Comparison of ENCODE assay signal across 22 cellular contexts in the genomic region with DNA sequence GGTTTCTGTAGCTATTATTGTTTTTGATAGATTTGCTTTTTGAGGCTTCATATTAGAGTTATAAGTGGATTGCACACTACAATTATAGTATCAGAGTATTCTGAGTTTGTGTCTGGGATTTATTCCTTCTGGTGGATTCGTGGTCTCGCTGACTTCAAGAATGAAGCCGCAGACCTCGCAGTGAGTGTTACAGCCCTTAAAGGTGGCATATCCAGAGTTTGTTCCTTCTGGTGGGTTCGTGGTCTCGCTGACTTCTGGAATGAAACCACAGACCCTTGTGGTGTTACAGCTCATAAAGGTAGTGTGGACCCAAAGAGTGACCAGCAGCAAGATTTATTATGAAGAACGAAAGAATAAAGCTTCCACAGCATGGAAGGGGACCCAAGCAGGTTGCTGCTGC. TPM values are rescaled to one million over a fixed set of nuclear protein-coding genes. Genes with fewer than 3 reads are reported as not detected.
DNase-seq lines count a peak whose midpoint lies in the region; ATAC-seq, FAIRE-seq and TF ChIP-seq lines count a peak whose summit lies in the region.
"Had no signal": no experiment of that assay in that cellular context is flagged by ENCODE, and none has a peak within 500 bp of the region (broad histone marks: within the 10 kb centered on the region; RNA-seq: fewer than 3 reads in every experiment).

No MANE protein-coding gene starts in this region.

- H3K27ac Mint-ChIP-seq in activated naive CD4-positive, alpha-beta T cell treated with anti-CD3 and anti-CD28 coated beads, Interleukin-2, amount 50 U/mL, for 24 hours, result peak overlapping the region; percentile 8
- no peak overlapping the region for H3K27ac Mint-ChIP-seq in activated naive CD4-positive, alpha-beta T cell treated with anti-CD3 and anti-CD28 coated beads for 36 hours
- H3K27ac Mint-ChIP-seq: HFFc6 had no signal

- TF ChIP-seq POLR2A in endothelial cell of umbilical vein (IDR thresholded peaks at IDR 0.05; ENCODE audit: low read depth, low read length), result no peak

- H3K36me3 Mint-ChIP-seq in activated naive CD4-positive, alpha-beta T cell treated with anti-CD3 and anti-CD28 coated beads, Interleukin-2, amount 50 U/mL, for 24 hours, result no peaks in the 10 kb centered on the region
- H3K36me3 Mint-ChIP-seq in activated naive CD4-positive, alpha-beta T cell treated with anti-CD3 and anti-CD28 coated beads for 36 hours (ENCODE audit: low read depth), result no peaks in the 10 kb centered on the region
- H3K36me3 Mint-ChIP-seq: CD8-positive, alpha-beta T cell; IgD-negative memory B cell had no signal

- no peak overlapping the region for H3K4me3 ChIP-seq in endothelial cell of umbilical vein (replicated peaks in 1 of 3; ENCODE audit: insufficient read depth in 1 of 3, low read depth in 1 of 3, low read length in 3 of 3)

- intact Hi-C loops in activated naive CD4-positive, alpha-beta T cell treated with anti-CD3 and anti-CD28 coated beads for 36 hours (cut with micrococcal nuclease), result loop anchor here (5.0 kb wide), 1 partner anchor 54 kb away; no protein-coding TSS in a partner anchor
- intact Hi-C loops in endothelial cell of umbilical vein (cut with micrococcal nuclease), result no loop called here

- H3K36me3 ChIP-seq in endothelial cell of umbilical vein (ENCODE audit: control insufficient read depth in 2 of 2, extremely low read depth in 1 of 2, insufficient read depth in 2 of 2, low read length in 2 of 2), result no peaks in the 10 kb centered on the region

- no peak for ATAC-seq in HG02678 (IDR thresholded peaks at IDR 0.05; ENCODE audit: unreplicated experiment)
- no peak for ATAC-seq in GM21825 (IDR thresholded peaks at IDR 0.05; ENCODE audit: unreplicated experiment)
- ATAC-seq in GM21381 (IDR thresholded peaks at IDR 0.05; ENCODE audit: unreplicated experiment), result no peak
- ATAC-seq: CD8-positive, alpha-beta T cell had no signal

- no peaks in the 10 kb centered on the region for H3K27me3 ChIP-seq in endothelial cell of umbilical vein (ENCODE audit: control insufficient read depth in 2 of 2, insufficient read depth in 2 of 2, low read length in 2 of 2)

- no peaks in the 10 kb centered on the region for H4K20me1 ChIP-seq in endothelial cell of umbilical vein (replicated peaks; ENCODE audit: control insufficient read depth, extremely low read depth, insufficient read depth, low read length)

- no peak overlapping the region for H3K27ac ChIP-seq in endothelial cell of umbilical vein (ENCODE audit: insufficient read depth, low read depth, low read length)
- H3K27ac ChIP-seq: 22Rv1 had no signal

- H3K4me1 Mint-ChIP-seq in activated naive CD4-positive, alpha-beta T cell treated with anti-CD3 and anti-CD28 coated beads, Interleukin-2, amount 50 U/mL, for 24 hours, result peaks cover 65% of the 10 kb centered on the region
- peaks cover 48% of the 10 kb centered on the region for H3K4me1 Mint-ChIP-seq in activated naive CD4-positive, alpha-beta T cell treated with anti-CD3 and anti-CD28 coated beads for 36 hours (ENCODE audit: low read depth)

- H3K4me1 ChIP-seq in endothelial cell of umbilical vein (ENCODE audit: control insufficient read depth, extremely low read depth, insufficient read depth, low read length), result no peaks in the 10 kb centered on the region

- POLR2A ChIA-PET in endothelial cell of umbilical vein (lab: Charles Lee), result no interaction called here

- no peak overlapping the region for H3K4me3 Mint-ChIP-seq in activated naive CD4-positive, alpha-beta T cell treated with anti-CD3 and anti-CD28 coated beads, Interleukin-2, amount 50 U/mL, for 24 hours
- no peak overlapping the region for H3K4me3 Mint-ChIP-seq in activated naive CD4-positive, alpha-beta T cell treated with anti-CD3 and anti-CD28 coated beads for 36 hours
- H3K4me3 Mint-ChIP-seq: CD8-positive, alpha-beta T cell; HFFc6; IgD-negative memory B cell had no signal

- dilution Hi-C loops in endothelial cell of umbilical vein (cut with MboI; ENCODE audit: extremely low pct_ligation_motif_present, low sequenced_read_pairs), result no loop called here

- no TSS peak for BruUV-seq in endothelial cell of umbilical vein (replicated peaks; lab: Mats Ljungman, UMichigan)

- no peaks in the 10 kb centered on the region for H3K79me2 ChIP-seq in endothelial cell of umbilical vein (ENCODE audit: control insufficient read depth, insufficient read depth, low read length)

- H3K9ac ChIP-seq in endothelial cell of umbilical vein (replicated peaks; ENCODE audit: extremely low read depth, insufficient read depth, low read length), result no peak overlapping the region

- H2AFZ ChIP-seq in endothelial cell of umbilical vein (ENCODE audit: low read depth, low read length), result no peak overlapping the region

- peak; percentile 35 for FAIRE-seq in endothelial cell of umbilical vein (lab: Jason Lieb, UNC)
- FAIRE-seq: D721Med, GM19239 had no signal

- no peaks in the 10 kb centered on the region for H3K9me3 Mint-ChIP-seq in activated naive CD4-positive, alpha-beta T cell treated with anti-CD3 and anti-CD28 coated beads, Interleukin-2, amount 50 U/mL, for 24 hours
- peaks cover 11% of the 10 kb centered on the region for H3K9me3 Mint-ChIP-seq in activated naive CD4-positive, alpha-beta T cell treated with anti-CD3 and anti-CD28 coated beads for 36 hours
- H3K9me3 Mint-ChIP-seq: IgD-negative memory B cell had no signal

- H3K4me2 ChIP-seq in endothelial cell of umbilical vein (ENCODE audit: insufficient read depth, low read length), result no peak overlapping the region

- no peak for TF ChIP-seq CTCF in endothelial cell of umbilical vein (IDR thresholded peaks at IDR 0.05; ENCODE audit: extremely low read depth in 1 of 2, insufficient read depth in 1 of 2, low read depth in 1 of 2, low read length in 2 of 2)

- H3K9me3 ChIP-seq in endothelial cell of umbilical vein (replicated peaks; ENCODE audit: control insufficient read depth, insufficient read depth, low read length), result no peaks in the 10 kb centered on the region

- H3K9me1 ChIP-seq in endothelial cell of umbilical vein (replicated peaks; ENCODE audit: control insufficient read depth, extremely low read depth, insufficient read depth, low read length), result no peaks in the 10 kb centered on the region

- DNase-seq in activated naive CD4-positive, alpha-beta T cell treated with anti-CD3 and anti-CD28 coated beads for 36 hours, result no peak
- DNase-seq in GDM1 (lab: John Stamatoyannopoulos, UW), result peak; percentile 34
- no peak for DNase-seq in endothelial cell of umbilical vein (ENCODE audit: low read depth, low spot score)
- no peak for DNase-seq in hepatic stellate cell (ENCODE audit: low spot score)
- DNase-seq: COR-L47, DMS153, DMS79 treated with DMSO at 0.1 percent for 48 hours, GF-D8, HCEC 1CT, HFFc6, KG1 had no signal

- CTCF ChIA-PET in activated naive CD4-positive, alpha-beta T cell treated with anti-CD3 and anti-CD28 coated beads for 36 hours (lab: Charles Lee), result interaction anchor here (0.6 kb wide), 2 partner anchors 9 to 15 kb away, joined by 3 read pairs; no protein-coding TSS in a partner anchor
- CTCF ChIA-PET in endothelial cell of umbilical vein (lab: Charles Lee), result no interaction called here

- no peaks in the 10 kb centered on the region for H3K27me3 Mint-ChIP-seq in activated naive CD4-positive, alpha-beta T cell treated with anti-CD3 and anti-CD28 coated beads, Interleukin-2, amount 50 U/mL, for 24 hours
- H3K27me3 Mint-ChIP-seq in activated naive CD4-positive, alpha-beta T cell treated with anti-CD3 and anti-CD28 coated beads for 36 hours (ENCODE audit: low read depth), result no peaks in the 10 kb centered on the region
- H3K27me3 Mint-ChIP-seq: IgD-negative memory B cell had no signal

TF ChIP-seq in endothelial cell of umbilical vein, 7 proteins besides CTCF, POLR2A, EP300 and RAD21:
- no peak for TF ChIP-seq GATA2 (IDR thresholded peaks at IDR 0.05; ENCODE audit: insufficient read depth, insufficient read length, low read depth, low read length)
- TF ChIP-seq FOS (IDR thresholded peaks at IDR 0.05; ENCODE audit: borderline replicate concordance, insufficient read depth, low read length), result no peak
- no peak for TF ChIP-seq POLR2AphosphoS5 (IDR thresholded peaks at IDR 0.05; ENCODE audit: insufficient read depth, low read depth, low read length)
- no peak for TF ChIP-seq JUN (IDR thresholded peaks at IDR 0.05; ENCODE audit: borderline replicate concordance, insufficient read depth, insufficient read length, low read depth)
- no peak for TF ChIP-seq MYC (IDR thresholded peaks at IDR 0.05; ENCODE audit: low read depth, low read length)
- TF ChIP-seq EZH2 (IDR thresholded peaks at IDR 0.05; ENCODE audit: borderline replicate concordance, low read depth, low read length, severe bottlenecking), result no peak
- no peak for TF ChIP-seq MAX (IDR thresholded peaks at IDR 0.05; ENCODE audit: insufficient read depth, insufficient read length)

RNA-seq across cellular contexts. Expression of gene EMB, which starts 6.9 kb away (rescaled TPM):
- 10 to 100 TPM; 41.4 to 43.7 TPM for total RNA-seq in activated naive CD4-positive, alpha-beta T cell treated with anti-CD3 and anti-CD28 coated beads for 36 hours
- not detected in 2 replicates for total RNA-seq in endothelial cell of umbilical vein
- polyA plus RNA-seq in endothelial cell of umbilical vein, result not detected in 2 replicates
- polyA plus RNA-seq in endothelial cell of umbilical vein (2011; cell fraction: cytosol; rRNA removed), result not detected in 2 replicates
- polyA plus RNA-seq in endothelial cell of umbilical vein (2011; cell fraction: nucleus; rRNA removed), result not detected in 2 replicates
- polyA plus RNA-seq in endothelial cell of umbilical vein (2012), result not detected in 2 replicates
- not detected in 2 replicates for polyA minus RNA-seq in endothelial cell of umbilical vein
- not detected for polyA minus RNA-seq in endothelial cell of umbilical vein (2011; cell fraction: cytosol; rRNA and poly(A)+ RNA removed)
- polyA minus RNA-seq in endothelial cell of umbilical vein (2011; cell fraction: nucleus; rRNA and poly(A)+ RNA removed), result not detected in 2 replicates
- total RNA-seq: H4, HFFc6, HT-29 had no signal

Comparison
In these comparisons a context has a peak if more than half of its experiments do, and no peak if none do; other contexts are left out.
1. RNA of gene EMB, which starts 6.9 kb away (total RNA-seq): 41.4 to 43.7 TPM in activated naive CD4-positive, alpha-beta T cell treated with anti-CD3 and anti-CD28 coated beads for 36 hours; not detected in endothelial cell of umbilical vein; every median in the first group is over 10 times any median in the second.